Comparison of ENCODE assay signal across 21 cellular contexts in the genomic region with DNA sequence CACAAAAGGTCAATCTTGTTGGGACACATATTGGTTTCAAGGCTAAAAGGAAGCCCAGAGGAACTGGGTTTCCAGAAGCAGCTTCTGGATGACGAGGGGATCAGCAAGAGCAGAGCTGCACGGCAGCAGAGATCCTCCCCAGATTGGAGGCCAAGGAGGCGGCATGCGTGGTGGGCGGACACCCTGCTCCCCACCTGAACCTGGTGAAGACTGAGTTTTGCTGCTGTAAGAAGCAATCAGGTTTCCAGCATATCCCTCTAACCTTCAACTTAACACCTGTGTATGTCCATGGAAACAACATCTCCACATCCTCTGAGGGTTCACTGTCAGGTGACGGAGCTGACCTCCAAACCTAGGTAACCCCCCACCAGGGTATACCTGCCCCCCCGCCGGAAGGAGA.
"Had no signal": no experiment of that assay in that cellular context is flagged by ENCODE, and none has a peak within 500 bp of the region (broad histone marks: within the 10 kb centered on the region; RNA-seq: fewer than 3 reads in every experiment).

No MANE protein-coding gene starts in this region.

- H3K27ac Mint-ChIP-seq: naive B cell had no signal

- DNase-seq: brain microvascular endothelial cell; caudate nucleus; colonic mucosa; dermis blood vessel endothelial cell; effector CD4-positive, alpha-beta T cell; foreskin melanocyte; head of caudate nucleus; hippocampal formation; left lung; mesenchymal stem cell; naive B cell; nucleus accumbens; ovary; stimulated activated naive CD4-positive, alpha-beta T cell; stomach; substantia nigra; upper lobe of left lung had no signal

- H3K27ac ChIP-seq: brain microvascular endothelial cell, colonic mucosa, left lung, ovary, prostate gland, spleen, stomach, upper lobe of left lung had no signal

- H3K27me3 ChIP-seq: brain microvascular endothelial cell, colonic mucosa, left lung, ovary, upper lobe of left lung had no signal

- H3K4me3 Mint-ChIP-seq: nephron had no signal

- H3K4me1 ChIP-seq: colonic mucosa, left lung, prostate gland, spleen, stomach, upper lobe of left lung had no signal

- H3K4me3 ChIP-seq: colonic mucosa, left lung, lung, ovary, prostate gland, spleen, stomach, upper lobe of left lung had no signal

- H3K9me3 ChIP-seq: colonic mucosa, left lung, ovary, prostate gland, spleen, stomach, upper lobe of left lung had no signal

- H3K4me1 Mint-ChIP-seq: naive B cell had no signal

- H3K9me3 Mint-ChIP-seq: naive B cell had no signal

- H3K36me3 Mint-ChIP-seq: naive B cell had no signal

- H3K36me3 ChIP-seq: brain microvascular endothelial cell, colonic mucosa, left lung, ovary, prostate gland, spleen, stomach, upper lobe of left lung had no signal

- ATAC-seq: left lung had no signal
